In the genomic region with DNA sequence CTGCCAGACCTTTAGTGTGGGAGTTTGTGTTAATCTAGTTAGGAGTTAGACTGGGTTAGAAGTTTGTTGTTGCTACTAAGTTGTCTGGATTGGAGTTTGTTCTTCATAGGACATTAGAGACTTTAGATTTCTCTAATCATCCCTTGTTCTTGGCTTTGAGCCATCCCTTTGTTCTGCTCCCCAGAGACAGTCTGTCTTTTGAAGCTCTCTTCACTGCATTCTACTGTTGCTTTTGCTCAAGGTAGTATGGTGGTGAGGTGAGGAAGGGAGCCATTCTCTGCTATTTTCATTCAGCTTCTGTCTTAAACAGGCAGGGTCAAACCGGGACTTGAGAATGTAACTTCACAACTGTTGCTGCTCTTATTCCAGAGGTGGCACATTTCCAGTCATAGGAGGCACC, we compare ENCODE assay signal across 21 cellular contexts.
"Had no signal": no experiment of that assay in that cellular context is flagged by ENCODE, and none has a peak within 500 bp of the region (broad histone marks: within the 10 kb centered on the region; RNA-seq: fewer than 3 reads in every experiment).

No MANE protein-coding gene starts in this region.

- H3K4me3 Mint-ChIP-seq: activated CD8-positive, alpha-beta T cell treated with anti-CD3 and anti-CD28 coated beads for 36 hours; activated T-cell treated with anti-CD3 and anti-CD28 coated beads, Interleukin-2, amount 50 U/mL, for 4 hours; memory B cell; nephron had no signal

- H3K27ac Mint-ChIP-seq: activated CD8-positive, alpha-beta T cell treated with anti-CD3 and anti-CD28 coated beads for 36 hours; memory B cell; progenitor cell of endocrine pancreas had no signal

- H3K27me3 ChIP-seq: adrenal gland, cardiac muscle cell, right atrium auricular region, uterus had no signal

- H3K9me3 Mint-ChIP-seq: activated CD8-positive, alpha-beta T cell treated with anti-CD3 and anti-CD28 coated beads for 36 hours; activated T-cell treated with anti-CD3 and anti-CD28 coated beads, Interleukin-2, amount 50 U/mL, for 4 hours; memory B cell; nephron had no signal

- H3K27me3 Mint-ChIP-seq: activated CD8-positive, alpha-beta T cell treated with anti-CD3 and anti-CD28 coated beads for 36 hours; progenitor cell of endocrine pancreas had no signal

- FAIRE-seq: colon had no signal

- H3K36me3 ChIP-seq: adrenal gland, cardiac muscle cell, right atrium auricular region, tibial artery, uterus had no signal

- ATAC-seq: activated CD8-positive, alpha-beta T cell treated with anti-CD3 and anti-CD28 coated beads for 36 hours; activated T-cell treated with anti-CD3 and anti-CD28 coated beads, Interleukin-2, amount 50 U/mL, for 4 hours; esophagus mucosa; left lobe of liver; mucosa of descending colon had no signal

- H3K4me3 ChIP-seq: adrenal gland, cardiac muscle cell, mucosa of descending colon, right atrium auricular region, skin epidermis, tibial artery, uterus had no signal

- H3K4me1 ChIP-seq: adrenal gland, tibial artery, uterus had no signal

- H3K27ac ChIP-seq: adrenal gland, cardiac muscle cell, right atrium auricular region, skin epidermis, tibial artery, uterus had no signal

- H3K36me3 Mint-ChIP-seq: memory B cell had no signal

- H3K9me3 ChIP-seq: adrenal gland, mucosa of descending colon, right atrium auricular region, tibial artery, uterus had no signal

- DNase-seq: activated CD4-positive, alpha-beta T cell treated with anti-CD3 and anti-CD28 coated beads for 4 hours; activated CD8-positive, alpha-beta T cell treated with anti-CD3 and anti-CD28 coated beads for 36 hours; activated effector memory CD4-positive, alpha-beta T cell treated with Interleukin-2 at 50 U/mL for 16 hours; activated naive CD4-positive, alpha-beta T cell treated with anti-CD3 and anti-CD28 coated beads, Interleukin-2, amount 50 U/mL, for 16 hours; activated T-cell treated with anti-CD3 and anti-CD28 coated beads, Interleukin-2, amount 50 U/mL, for 4 hours; adrenal gland; islet precursor cell; mucosa of descending colon; stimulated activated CD4-positive, alpha-beta T cell treated with anti-CD3 and anti-CD28 coated beads, Interleukin-4, amount 100 ng/mL, for 24 hours; stimulated activated naive CD4-positive, alpha-beta T cell; tibial artery; uterus had no signal
